ENCODE assay signal across 23 cellular contexts in the genomic region with DNA sequence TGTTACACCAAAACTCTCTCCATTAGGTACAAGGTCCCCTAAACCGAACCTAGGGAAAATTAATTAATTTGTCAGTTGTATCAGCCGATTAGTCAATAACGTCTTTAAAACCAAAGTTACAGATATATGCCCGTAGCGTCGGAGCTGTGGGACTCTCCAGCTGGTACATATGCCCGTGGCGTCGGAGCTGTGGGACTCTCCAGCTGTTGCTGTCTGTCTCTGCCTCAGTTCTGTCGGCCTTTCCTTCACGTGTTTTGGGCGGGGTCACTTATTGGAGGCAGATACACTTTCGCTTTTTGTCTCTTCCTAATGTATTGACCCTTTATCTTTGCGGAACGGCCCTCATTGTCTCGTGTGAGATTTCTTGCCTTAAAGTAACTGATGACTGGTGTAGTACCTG.
"Had no signal": no experiment of that assay in that cellular context is flagged by ENCODE, and none has a peak within 500 bp of the region (broad histone marks: within the 10 kb centered on the region; RNA-seq: fewer than 3 reads in every experiment).

No MANE protein-coding gene starts in this region.

- ATAC-seq: effector memory CD8-positive, alpha-beta T cell; gastroesophageal sphincter; left cardiac atrium; lower lobe of right lung; natural killer cell treated with Interleukin-12 subunit alpha and Interleukin-12 subunit beta and Interleukin-15 and Interleukin-18, amount 100 ng/mL, for 72 hours; pancreas; right lobe of liver had no signal

- H3K4me1 ChIP-seq: esophagus squamous epithelium, gastroesophageal sphincter, left ventricle myocardium inferior, lower lobe of right lung, pancreas, right lobe of liver, suprapubic skin, thyroid gland, upper lobe of left lung, uterus had no signal

- H3K27me3 ChIP-seq: esophagus squamous epithelium, gastroesophageal sphincter, pancreas, right lobe of liver, suprapubic skin, thyroid gland, upper lobe of left lung, uterus had no signal

- H3K4me3 ChIP-seq: esophagus squamous epithelium, gastroesophageal sphincter, left ventricle myocardium inferior, lower lobe of right lung, pancreas, right lobe of liver, skin epidermis, suprapubic skin, thyroid gland, upper lobe of left lung, uterus had no signal

- H3K4me3 Mint-ChIP-seq: dendritic cell treated with granulocyte-macrophage colony-stimulating factor and Interleukin-4, amounts not matched to agents 40 ng/mL and 50 ng/mL, for 4 days; effector memory CD8-positive, alpha-beta T cell; immature natural killer cell; memory B cell; mesothelial cell of epicardium; natural killer cell treated with Interleukin-12 subunit alpha and Interleukin-12 subunit beta and Interleukin-15 and Interleukin-18, amount 100 ng/mL, for 72 hours had no signal

- H3K9me3 ChIP-seq: esophagus squamous epithelium, gastroesophageal sphincter, left ventricle myocardium inferior, lower lobe of right lung, pancreas, right lobe of liver, suprapubic skin, thyroid gland, upper lobe of left lung, uterus had no signal

- H3K27me3 Mint-ChIP-seq: dendritic cell treated with granulocyte-macrophage colony-stimulating factor and Interleukin-4, amounts not matched to agents 40 ng/mL and 50 ng/mL, for 4 days; effector memory CD8-positive, alpha-beta T cell; memory B cell; natural killer cell treated with Interleukin-12 subunit alpha and Interleukin-12 subunit beta and Interleukin-15 and Interleukin-18, amount 100 ng/mL, for 72 hours; progenitor cell of endocrine pancreas had no signal

- H3K27ac ChIP-seq: esophagus squamous epithelium, gastroesophageal sphincter, left ventricle myocardium inferior, lower lobe of right lung, pancreas, right lobe of liver, skin epidermis, suprapubic skin, thyroid gland, upper lobe of left lung, uterus had no signal

- H3K36me3 ChIP-seq: pancreas, uterus had no signal

- H3K27ac Mint-ChIP-seq: dendritic cell treated with granulocyte-macrophage colony-stimulating factor and Interleukin-4, amounts not matched to agents 40 ng/mL and 50 ng/mL, for 4 days; immature natural killer cell; memory B cell; mesothelial cell of epicardium; progenitor cell of endocrine pancreas had no signal

- H3K4me1 Mint-ChIP-seq: mesothelial cell of epicardium had no signal

- DNase-seq: effector memory CD8-positive, alpha-beta T cell; esophagus squamous epithelium; foreskin fibroblast; immature natural killer cell; left ventricle myocardium inferior; lower lobe of right lung; occipital lobe; stimulated activated CD4-positive, alpha-beta T cell treated with anti-CD3 and anti-CD28 coated beads, Interleukin-2, amount 100 ng/mL, for 24 hours; stimulated activated naive CD4-positive, alpha-beta T cell treated with Interleukin-2 at 50 U/mL for 16 hours; thyroid gland; uterus had no signal

- H3K9me3 Mint-ChIP-seq: dendritic cell treated with granulocyte-macrophage colony-stimulating factor and Interleukin-4, amounts not matched to agents 40 ng/mL and 50 ng/mL, for 4 days; effector memory CD8-positive, alpha-beta T cell; immature natural killer cell; memory B cell; mesothelial cell of epicardium; natural killer cell treated with Interleukin-12 subunit alpha and Interleukin-12 subunit beta and Interleukin-15 and Interleukin-18, amount 100 ng/mL, for 72 hours had no signal
